ENCODE assay signal across 1 cellular context in genomic region chr6:41735427-41736206, GRCh38.
TF ChIP-seq lines count a peak whose summit lies in the region.

TFEB (minus strand) TSS chr6:41735608; CDS start chr6:41691213, 44,395 bp downstream.

TF ChIP-seq in HepG2, 621 proteins besides CTCF, POLR2A, EP300 and RAD21 (continued from another document and continues in another):
- TF ChIP-seq PATZ1 (CRISPR knock-in tag; IDR thresholded peaks at IDR 0.05) (peak; percentile 87), POGK (CRISPR knock-in tag; conservative IDR thresholded peaks at IDR 0.05) (peak; percentile 91), JDP2 (CRISPR knock-in tag; IDR thresholded peaks at IDR 0.05; ENCODE audit: borderline replicate concordance) (no peak), AFF4 (CRISPR knock-in tag; IDR thresholded peaks at IDR 0.05) (no peak), ZNF773 (CRISPR knock-in tag; IDR thresholded peaks at IDR 0.05; ENCODE audit: borderline replicate concordance) (no peak), CHD2 (IDR thresholded peaks at IDR 0.05; ENCODE audit: low read depth, low read length) (0 out of 2 replicates have a peak, but pooled peaks have one; percentile 70), ZNF331 (CRISPR knock-in tag; IDR thresholded peaks at IDR 0.05) (peak; percentile 83; the same call in 1 of the 2 replicates), MXD4 (CRISPR knock-in tag; IDR thresholded peaks at IDR 0.05) (peak; percentile 65; the same call in 1 of the 2 replicates), PAX8 (CRISPR knock-in tag; IDR thresholded peaks at IDR 0.05; ENCODE audit: borderline replicate concordance) (peak; percentile 28; the same call in 1 of the 2 replicates), SMAD1 (CRISPR knock-in tag; IDR thresholded peaks at IDR 0.05; ENCODE audit: borderline replicate concordance, low read depth) (peak; percentile 90; the same call in 1 of the 2 replicates), SIX1 (CRISPR knock-in tag; IDR thresholded peaks at IDR 0.05; ENCODE audit: borderline replicate concordance) (0 out of 2 replicates have a peak, but pooled peaks have one; percentile 26), HIVEP1 (CRISPR knock-in tag; IDR thresholded peaks at IDR 0.05) (peak; percentile 52; the same call in 1 of the 2 replicates), ZSCAN22 (CRISPR knock-in tag; IDR thresholded peaks at IDR 0.05) (no peak), SRY (CRISPR knock-in tag; IDR thresholded peaks at IDR 0.05) (peak; percentile 63; the same call in 1 of the 2 replicates), ZNF839 (CRISPR knock-in tag; IDR thresholded peaks at IDR 0.05; ENCODE audit: borderline replicate concordance) (0 out of 2 replicates have a peak, but pooled peaks have one; percentile 16), ZBTB34 (CRISPR knock-in tag; IDR thresholded peaks at IDR 0.05) (no peak), ETV5 (CRISPR knock-in tag; IDR thresholded peaks at IDR 0.05; ENCODE audit: borderline replicate concordance) (peak; percentile 50; the same call in 1 of the 2 replicates), MED8 (CRISPR knock-in tag; IDR thresholded peaks at IDR 0.05; ENCODE audit: insufficient replicate concordance) (no peak), SCMH1 (CRISPR knock-in tag; IDR thresholded peaks at IDR 0.05; ENCODE audit: borderline replicate concordance) (no peak), MYC (CRISPR knock-in tag; IDR thresholded peaks at IDR 0.05; ENCODE audit: borderline replicate concordance) (peak; percentile 81), ZFAT (CRISPR knock-in tag; conservative IDR thresholded peaks at IDR 0.05) (no peak), KAT7 (CRISPR knock-in tag; IDR thresholded peaks at IDR 0.05; ENCODE audit: borderline replicate concordance) (0 out of 2 replicates have a peak, but pooled peaks have one; percentile 37), AGO2 (optimal IDR thresholded peaks at IDR 0.05; ENCODE audit: low read depth, low read length) (peak; percentile 4), YEATS2 (CRISPR knock-in tag; IDR thresholded peaks at IDR 0.05; ENCODE audit: borderline replicate concordance) (peak; percentile 82), TAF15 (IDR thresholded peaks at IDR 0.05; ENCODE audit: low read depth, low read length, poor library complexity, severe bottlenecking) (peak; percentile 71), NFKBIZ (CRISPR knock-in tag; IDR thresholded peaks at IDR 0.05) (0 out of 2 replicates have a peak, but pooled peaks have one; percentile 45), SATB2 (CRISPR knock-in tag; IDR thresholded peaks at IDR 0.05) (0 out of 2 replicates have a peak, but pooled peaks have one; percentile 3), REPIN1 (CRISPR knock-in tag; IDR thresholded peaks at IDR 0.05; ENCODE audit: borderline replicate concordance, low read depth) (peak; percentile 60; the same call in 1 of the 2 replicates), ZNF44 (CRISPR knock-in tag; IDR thresholded peaks at IDR 0.05) (no peak), SAP130 (CRISPR knock-in tag; IDR thresholded peaks at IDR 0.05; ENCODE audit: low read depth) (peak; percentile 93), CCDC6 (CRISPR knock-in tag; IDR thresholded peaks at IDR 0.05) (no peak), TARDBP (CRISPR knock-in tag; IDR thresholded peaks at IDR 0.05) (peak; percentile 92; the same call in 1 of the 2 replicates), ZNF407 (CRISPR knock-in tag; IDR thresholded peaks at IDR 0.05; ENCODE audit: not compliant biosample characterization) (no peak), ZBTB14 (CRISPR knock-in tag; IDR thresholded peaks at IDR 0.05) (peak; percentile 17; the same call in 1 of the 2 replicates), BRCA1 (CRISPR knock-in tag; IDR thresholded peaks at IDR 0.05) (0 out of 2 replicates have a peak, but pooled peaks have one; percentile 60), SALL2 (CRISPR knock-in tag; IDR thresholded peaks at IDR 0.05) (peak; percentile 51; the same call in 1 of the 2 replicates), HOXA3 (CRISPR knock-in tag; IDR thresholded peaks at IDR 0.05) (peak; percentile 92)
